22 cellular contexts compared by ENCODE assay signal in genomic region chr2:2021995-2022394, GRCh38.
"Had no signal": no experiment of that assay in that cellular context is flagged by ENCODE, and none has a peak within 500 bp of the region (broad histone marks: within the 10 kb centered on the region; RNA-seq: fewer than 3 reads in every experiment).

No MANE protein-coding gene starts in this region.

- H3K27me3 ChIP-seq: pancreas, right lobe of liver, thyroid gland had no signal

- ATAC-seq: left ventricle myocardium superior; lower lobe of right lung; naive thymus-derived CD8-positive, alpha-beta T cell; pancreas; right lobe of liver; stimulated activated naive B cell treated with anti-CD40 and anti-IgM and Interleukin-4, amounts not matched to agents 10 μg/mL and 1 μg/mL and 100 μg/mL, for 72 hours had no signal

- H3K27me3 Mint-ChIP-seq: stimulated activated naive B cell treated with anti-CD40 and anti-IgM and Interleukin-4, amounts not matched to agents 10 μg/mL and 1 μg/mL and 100 μg/mL, for 72 hours; stimulated activated naive CD8-positive, alpha-beta T cell treated with anti-CD3 and anti-CD28 coated beads, Interleukin-15, Interleukin-2, amounts not matched to agents 100 ng/mL and 50 ng/mL, for 24 hours had no signal

- DNase-seq: effector memory CD4-positive, alpha-beta T cell; erythroblast; esophagus squamous epithelium; foreskin melanocyte; immature natural killer cell; left ventricle myocardium superior; lower lobe of right lung; naive thymus-derived CD8-positive, alpha-beta T cell; nephron progenitor cell; nucleus accumbens; pancreas; retina; right lobe of liver; stimulated activated CD4-positive, alpha-beta T cell treated with anti-CD3 and anti-CD28 coated beads, Interleukin-15, amount 100 ng/mL, for 24 hours; stimulated activated CD4-positive, alpha-beta T cell treated with anti-CD3 and anti-CD28 coated beads, Interleukin-2, amount 100 ng/mL, for 48 hours; stimulated activated naive B cell treated with anti-CD40 and anti-IgM and Interleukin-4, amounts not matched to agents 10 μg/mL and 1 μg/mL and 100 μg/mL, for 72 hours; thyroid gland; trophoblast cell had no signal

- H3K27ac ChIP-seq: esophagus squamous epithelium, lower lobe of right lung, pancreas, right lobe of liver, thyroid gland had no signal

- H3K9me3 Mint-ChIP-seq: nephron progenitor cell had no signal

- H3K4me1 Mint-ChIP-seq: immature natural killer cell; naive thymus-derived CD8-positive, alpha-beta T cell; nephron progenitor cell; stimulated activated naive B cell treated with anti-CD40 and anti-IgM and Interleukin-4, amounts not matched to agents 10 μg/mL and 1 μg/mL and 100 μg/mL, for 72 hours had no signal

- H3K4me3 ChIP-seq: esophagus squamous epithelium, lower lobe of right lung, pancreas, right lobe of liver, thyroid gland had no signal

- H3K9me3 ChIP-seq: esophagus squamous epithelium, lower lobe of right lung, pancreas, right lobe of liver, thyroid gland had no signal

- H3K36me3 ChIP-seq: esophagus squamous epithelium, lower lobe of right lung, pancreas, right lobe of liver, thyroid gland had no signal

- FAIRE-seq: endometrium, keratinocyte, pancreas, small intestine had no signal

- H3K36me3 Mint-ChIP-seq: immature natural killer cell; stimulated activated naive B cell treated with anti-CD40 and anti-IgM and Interleukin-4, amounts not matched to agents 10 μg/mL and 1 μg/mL and 100 μg/mL, for 72 hours had no signal

- H3K4me3 Mint-ChIP-seq: immature natural killer cell; naive thymus-derived CD8-positive, alpha-beta T cell; nephron progenitor cell; stimulated activated naive B cell treated with anti-CD40 and anti-IgM and Interleukin-4, amounts not matched to agents 10 μg/mL and 1 μg/mL and 100 μg/mL, for 72 hours; stimulated activated naive CD8-positive, alpha-beta T cell treated with anti-CD3 and anti-CD28 coated beads, Interleukin-15, Interleukin-2, amounts not matched to agents 100 ng/mL and 50 ng/mL, for 24 hours had no signal

- H3K4me1 ChIP-seq: esophagus squamous epithelium, lower lobe of right lung, pancreas, right lobe of liver, thyroid gland had no signal

- H3K27ac Mint-ChIP-seq: immature natural killer cell; naive thymus-derived CD8-positive, alpha-beta T cell; nephron progenitor cell; stimulated activated naive B cell treated with anti-CD40 and anti-IgM and Interleukin-4, amounts not matched to agents 10 μg/mL and 1 μg/mL and 100 μg/mL, for 72 hours; stimulated activated naive CD8-positive, alpha-beta T cell treated with anti-CD3 and anti-CD28 coated beads, Interleukin-15, Interleukin-2, amounts not matched to agents 100 ng/mL and 50 ng/mL, for 24 hours had no signal
